In genomic region chr19:18612772-18613588, GRCh38 we compare ENCODE assay signal across 8 cellular contexts. TPM values are rescaled to one million over a fixed set of nuclear protein-coding genes. Genes with fewer than 3 reads are reported as not detected.
DNase-seq lines count a peak whose midpoint lies in the region; ATAC-seq and TF ChIP-seq lines count a peak whose summit lies in the region.

TSS of gene TMEM59L (plus strand) at chr19:18612870. CDS start at chr19:18612959, 89 bp downstream.

- TF ChIP-seq CTCF in heart right ventricle (IDR thresholded peaks at IDR 0.05): no peak

- peaks cover 26 to 99% (median 91%) of the 10 kb centered on the region in 7 donors for H3K27me3 ChIP-seq in heart right ventricle

- intact Hi-C loops in heart right ventricle (cut with DNase I): no loop called here

- H3K36me3 ChIP-seq in heart right ventricle: no peaks in the 10 kb centered on the region

- H3K4me1 ChIP-seq in heart right ventricle: peaks cover 16 to 37% (median 28%) of the 10 kb centered on the region in 9 donors

- H3K4me3 ChIP-seq in heart right ventricle (peak within 1 kb of the TSS; percentile 30 to 55 (median 48)), skeletal muscle cell (ENCODE audit: low read depth, low read length) (peak within 1 kb of the TSS; percentile 45)

- no peaks in the 10 kb centered on the region for H3K9me3 ChIP-seq in heart right ventricle

- 1 to 2% methylated on average over 68 to 70 of the region's 70 CpGs for WGBS in heart right ventricle, 2 donors

- H3K27ac ChIP-seq in heart right ventricle: no peak within 1 kb of the TSS

- peak in 2 of 8 donors; percentile 38 to 52 for ATAC-seq in heart right ventricle
- no peak for ATAC-seq in HG02610 (IDR thresholded peaks at IDR 0.05; ENCODE audit: unreplicated experiment)
- no peak for ATAC-seq in GM21825 (IDR thresholded peaks at IDR 0.05; ENCODE audit: unreplicated experiment)

- peak; percentile 52 to 55 for DNase-seq in stimulated activated CD4-positive, alpha-beta T cell treated with anti-CD3 and anti-CD28 coated beads, Interleukin-2, amount 100 ng/mL, for 24 hours
- DNase-seq in stimulated activated CD4-positive, alpha-beta T cell treated with anti-CD3 and anti-CD28 coated beads, Interleukin-2, amount 100 ng/mL, for 48 hours: no peak
- DNase-seq in activated effector memory CD4-positive, alpha-beta T cell treated with Interleukin-2 at 50 U/mL for 16 hours: peak; percentile 34
- DNase-seq in heart right ventricle (no peak), skeletal muscle cell (ENCODE audit: low read depth) (no peak), NCI-H526 treated with DMSO at 0.1 percent for 48 hours (lab: John Stamatoyannopoulos, UW) (no peak)

RNA-seq across cellular contexts. Expression of gene TMEM59L, which starts in this region (rescaled TPM):
- 1 to 10 TPM in 5 of 10 donors, under 1 TPM in 5; 0.13 to 4.5 (median 0.89) TPM for total RNA-seq in heart right ventricle
- 10 to 100 TPM in 1 of 2 donors, 1 to 10 TPM in 1; 2.5 to 13.8 TPM for polyA plus RNA-seq in heart right ventricle

Comparison
In these comparisons a context has a peak if more than half of its experiments do, and no peak if none do; other contexts are left out.
1. DNase-seq: peak in stimulated activated CD4-positive, alpha-beta T cell treated with anti-CD3 and anti-CD28 coated beads, Interleukin-2, amount 100 ng/mL, for 24 hours (2 of 2) and activated effector memory CD4-positive, alpha-beta T cell treated with Interleukin-2 at 50 U/mL for 16 hours (single experiment); none in stimulated activated CD4-positive, alpha-beta T cell treated with anti-CD3 and anti-CD28 coated beads, Interleukin-2, amount 100 ng/mL, for 48 hours (0 of 2), heart right ventricle (0 of 2), skeletal muscle cell (single experiment) and NCI-H526 treated with DMSO at 0.1 percent for 48 hours (single experiment).